Comparison of ENCODE assay signal across 8 cellular contexts in the genomic region with DNA sequence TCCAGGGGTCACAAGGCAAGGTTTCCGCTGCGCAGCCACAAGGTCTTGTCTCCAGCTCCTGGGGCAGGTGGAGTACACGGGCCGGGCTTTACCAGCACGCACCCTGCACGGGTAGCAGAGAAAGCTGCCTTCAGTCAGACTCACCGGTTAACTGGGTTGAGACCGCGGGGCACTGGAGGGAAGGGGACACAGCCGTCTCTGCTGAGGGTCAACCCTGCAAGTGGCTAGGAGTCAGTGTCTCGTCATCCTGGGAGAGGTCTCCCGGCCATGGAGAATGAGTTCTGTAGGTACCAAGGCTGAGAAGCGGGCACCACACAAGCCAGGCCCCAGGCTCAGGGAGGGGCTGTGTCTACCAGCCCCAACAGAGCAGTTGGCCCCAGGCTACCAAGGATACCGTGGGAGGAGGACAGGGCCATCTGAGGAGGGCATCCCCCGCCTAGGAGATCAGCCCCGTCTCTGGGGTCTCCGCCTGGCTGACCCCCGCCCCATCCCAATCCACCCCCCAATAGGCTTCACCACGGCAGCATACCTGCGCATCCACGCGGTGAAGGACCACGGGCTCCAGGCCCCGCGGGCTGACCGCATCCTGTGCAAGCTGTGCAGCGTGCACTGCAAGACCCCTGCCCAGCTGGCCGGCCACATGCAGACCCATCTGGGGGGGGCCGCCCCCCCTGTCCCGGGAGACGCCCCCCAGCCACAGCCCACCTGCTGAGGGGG. TPM values are rescaled to one million over a fixed set of nuclear protein-coding genes. Genes with fewer than 3 reads are reported as not detected.
DNase-seq lines count a peak whose midpoint lies in the region; TF ChIP-seq lines count a peak whose summit lies in the region.

No MANE protein-coding gene starts in this region.

- peak overlapping the region; percentile 77 for H3K4me2 ChIP-seq in MM.1S (ENCODE audit: low read depth, low read length)
- H3K4me2 ChIP-seq in neural cell (ENCODE audit: low read length): peak overlapping the region; percentile 69

- H3K9me2 ChIP-seq in MM.1S (replicated peaks; ENCODE audit: insufficient read depth, low read length) (no peaks in the 10 kb centered on the region), neural cell (ENCODE audit: insufficient read depth, low read length) (no peaks in the 10 kb centered on the region)

- peaks cover 0 to 8% (median 3%) of the 10 kb centered on the region in 7 donors for H3K9me3 Mint-ChIP-seq in CD14-positive monocyte

- H4K20me1 ChIP-seq in MM.1S (ENCODE audit: insufficient read depth, low read length): no peaks in the 10 kb centered on the region
- peaks cover 3% of the 10 kb centered on the region for H4K20me1 ChIP-seq in neural cell (ENCODE audit: insufficient read depth)

- H3K4me1 ChIP-seq in MM.1S (ENCODE audit: low read length): peaks cover 37% of the 10 kb centered on the region

- H3K9me3 ChIP-seq in MM.1S (replicated peaks; ENCODE audit: insufficient read depth, low read length) (no peaks in the 10 kb centered on the region), neural cell (ENCODE audit: low read length) (no peaks in the 10 kb centered on the region)

- intact Hi-C loops in CD14-positive monocyte (cut with micrococcal nuclease): loop anchor here in 1 of 2 donors (5.0 kb wide), 1 partner anchor 38 kb away; no protein-coding TSS in a partner anchor

- peak overlapping the region in 4 of 7 donors; percentile 31 to 96 (median 56) for H3K27ac Mint-ChIP-seq in CD14-positive monocyte

- TF ChIP-seq CTCF in CD14-positive monocyte (IDR thresholded peaks at IDR 0.05) (no peak), MM.1S (IDR thresholded peaks at IDR 0.05; ENCODE audit: low read length) (no peak), neural cell (IDR thresholded peaks at IDR 0.05; ENCODE audit: poor library complexity, severe bottlenecking) (no peak)

- no peak overlapping the region for H3K4me3 Mint-ChIP-seq in CD14-positive monocyte

- DNase-seq in CD14-positive monocyte (ENCODE audit: low spot score): no peak
- no peak for DNase-seq in MM.1S
- no peak for DNase-seq in iPS-NIHi7 (ENCODE audit: extremely low spot score)
- DNase-seq in NCI-H748 treated with DMSO at 0.1 percent for 48 hours (lab: John Stamatoyannopoulos, UW): no peak
- DNase-seq in NCI-H2171 (lab: John Stamatoyannopoulos, UW): no peak
- DNase-seq in NCI-H1092 treated with DMSO at 0.1 percent for 48 hours (lab: John Stamatoyannopoulos, UW): no peak

- no peak for TF ChIP-seq EP300 in neural cell (conservative IDR thresholded peaks at IDR 0.05; ENCODE audit: poor library complexity, severe bottlenecking)

- no peak for TF ChIP-seq RAD21 in neural cell (conservative IDR thresholded peaks at IDR 0.05)

- H3K27me3 ChIP-seq in MM.1S (replicated peaks; ENCODE audit: insufficient read depth, low read length) (no peaks in the 10 kb centered on the region), neural cell (ENCODE audit: insufficient read depth, low read depth, low read length) (no peaks in the 10 kb centered on the region)

- H3K9ac ChIP-seq in MM.1S (ENCODE audit: low read length): no peak overlapping the region
- peak overlapping the region; percentile 99 for H3K9ac ChIP-seq in neural cell (ENCODE audit: low read length)

- peaks cover 22 to 31% (median 31%) of the 10 kb centered on the region in 3 donors for H3K27me3 Mint-ChIP-seq in CD14-positive monocyte (ENCODE audit: low read depth in 3 of 3)

- H3F3A ChIP-seq in MM.1S (ENCODE audit: insufficient read depth, low read length) (peaks cover 57% of the 10 kb centered on the region), neural cell (ENCODE audit: insufficient read depth, low read length, poor library complexity, severe bottlenecking) (peaks cover 7% of the 10 kb centered on the region)

- H3K79me2 ChIP-seq in MM.1S (ENCODE audit: low read length) (peaks cover 32% of the 10 kb centered on the region), neural cell (replicated peaks; ENCODE audit: insufficient read depth, low read length) (peaks cover 41% of the 10 kb centered on the region)

- H3K4me3 ChIP-seq in MM.1S (ENCODE audit: low read length) (no peak overlapping the region), neural cell (ENCODE audit: low read length) (peak overlapping the region; percentile 100)

- peaks cover 21 to 31% of the 10 kb centered on the region in 2 donors for H3K36me3 Mint-ChIP-seq in CD14-positive monocyte

- H3K4me1 Mint-ChIP-seq in CD14-positive monocyte: peaks cover 57% of the 10 kb centered on the region

- no peak overlapping the region for H2AFZ ChIP-seq in MM.1S (ENCODE audit: low read length)
- no peak overlapping the region for H2AFZ ChIP-seq in neural cell (ENCODE audit: low read depth, low read length)

- H3K27ac ChIP-seq in MM.1S (ENCODE audit: low read length) (peak overlapping the region; percentile 95; the same call in 1 of the 2 replicates), cingulate gyrus (ENCODE audit: low read depth, low read length) (peak overlapping the region; percentile 54), neural cell (ENCODE audit: low read length) (peak overlapping the region; percentile 98)

- H3K36me3 ChIP-seq in MM.1S (replicated peaks; ENCODE audit: insufficient read depth, low read length) (no peaks in the 10 kb centered on the region), neural cell (ENCODE audit: insufficient read depth, low read length) (no peaks in the 10 kb centered on the region)

TF ChIP-seq in neural cell, 6 proteins besides CTCF, POLR2A, EP300 and RAD21:
- TF ChIP-seq, protein P1, sequence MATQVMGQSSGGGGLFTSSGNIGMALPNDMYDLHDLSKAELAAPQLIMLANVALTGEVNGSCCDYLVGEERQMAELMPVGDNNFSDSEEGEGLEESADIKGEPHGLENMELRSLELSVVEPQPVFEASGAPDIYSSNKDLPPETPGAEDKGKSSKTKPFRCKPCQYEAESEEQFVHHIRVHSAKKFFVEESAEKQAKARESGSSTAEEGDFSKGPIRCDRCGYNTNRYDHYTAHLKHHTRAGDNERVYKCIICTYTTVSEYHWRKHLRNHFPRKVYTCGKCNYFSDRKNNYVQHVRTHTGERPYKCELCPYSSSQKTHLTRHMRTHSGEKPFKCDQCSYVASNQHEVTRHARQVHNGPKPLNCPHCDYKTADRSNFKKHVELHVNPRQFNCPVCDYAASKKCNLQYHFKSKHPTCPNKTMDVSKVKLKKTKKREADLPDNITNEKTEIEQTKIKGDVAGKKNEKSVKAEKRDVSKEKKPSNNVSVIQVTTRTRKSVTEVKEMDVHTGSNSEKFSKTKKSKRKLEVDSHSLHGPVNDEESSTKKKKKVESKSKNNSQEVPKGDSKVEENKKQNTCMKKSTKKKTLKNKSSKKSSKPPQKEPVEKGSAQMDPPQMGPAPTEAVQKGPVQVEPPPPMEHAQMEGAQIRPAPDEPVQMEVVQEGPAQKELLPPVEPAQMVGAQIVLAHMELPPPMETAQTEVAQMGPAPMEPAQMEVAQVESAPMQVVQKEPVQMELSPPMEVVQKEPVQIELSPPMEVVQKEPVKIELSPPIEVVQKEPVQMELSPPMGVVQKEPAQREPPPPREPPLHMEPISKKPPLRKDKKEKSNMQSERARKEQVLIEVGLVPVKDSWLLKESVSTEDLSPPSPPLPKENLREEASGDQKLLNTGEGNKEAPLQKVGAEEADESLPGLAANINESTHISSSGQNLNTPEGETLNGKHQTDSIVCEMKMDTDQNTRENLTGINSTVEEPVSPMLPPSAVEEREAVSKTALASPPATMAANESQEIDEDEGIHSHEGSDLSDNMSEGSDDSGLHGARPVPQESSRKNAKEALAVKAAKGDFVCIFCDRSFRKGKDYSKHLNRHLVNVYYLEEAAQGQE (IDR thresholded peaks at IDR 0.05; ENCODE audit: borderline replicate concordance): no peak
- TF ChIP-seq EZH2 (IDR thresholded peaks at IDR 0.05; ENCODE audit: borderline replicate concordance, insufficient read depth, low read length, poor library complexity, severe bottlenecking) (no peak), MXI1 (conservative IDR thresholded peaks at IDR 0.05; ENCODE audit: poor library complexity, severe bottlenecking) (no peak)
TF ChIP-seq in neural cell: peak in this region for 0.

RNA-seq across cellular contexts. Expression of a gene that starts 2.8 kb away (rescaled TPM):
- polyA plus RNA-seq in CD14-positive monocyte (not detected), neural cell (84.2 and 105 TPM in 2 replicates)
- 29.9 and 40.6 TPM in 2 replicates for polyA minus RNA-seq in neural cell

RNA-seq across cellular contexts. Expression of a gene that starts 2.9 kb away (rescaled TPM):
- polyA plus RNA-seq in CD14-positive monocyte (10 to 100 TPM; 14.2 to 18.8 TPM), neural cell (147 and 168 TPM in 2 replicates)
- polyA minus RNA-seq in neural cell: 246 and 274 TPM in 2 replicates

RNA-seq across cellular contexts. Expression of a gene that starts 6.8 kb away (rescaled TPM):
- polyA plus RNA-seq in CD14-positive monocyte (10 to 100 TPM; 36.3 to 43.4 TPM), neural cell (86.8 and 88.7 TPM in 2 replicates)
- polyA minus RNA-seq in neural cell: 21.9 and 24.0 TPM in 2 replicates

RNA-seq across cellular contexts. Expression of a gene that starts 11.1 kb away (rescaled TPM):
- 100 to 1,000 TPM; 146 to 185 TPM for polyA plus RNA-seq in CD14-positive monocyte
- polyA plus RNA-seq in neural cell: 2.5 and 5.7 TPM in 2 replicates
- 2.1 and 3.2 TPM in 2 replicates for polyA minus RNA-seq in neural cell

RNA-seq across cellular contexts. Expression of a gene that starts 18.6 kb away (rescaled TPM):
- polyA plus RNA-seq in CD14-positive monocyte: 10 to 100 TPM; 22.0 to 28.9 TPM
- 81.1 and 89.7 TPM in 2 replicates for polyA plus RNA-seq in neural cell
- 48.7 and 74.7 TPM in 2 replicates for polyA minus RNA-seq in neural cell

Comparison
In these comparisons a context has a peak if more than half of its experiments do, and no peak if none do; other contexts are left out.
1. RNA of a gene that starts 2.8 kb away (polyA plus RNA-seq): 84.2 to 105 TPM in neural cell; not detected in CD14-positive monocyte; every median in the first group is over 10 times any median in the second.
2. Peak in every context shown above with its lines, with median percentiles within 50 percentile points of each other: H3K27ac ChIP-seq.